In the genomic region with DNA sequence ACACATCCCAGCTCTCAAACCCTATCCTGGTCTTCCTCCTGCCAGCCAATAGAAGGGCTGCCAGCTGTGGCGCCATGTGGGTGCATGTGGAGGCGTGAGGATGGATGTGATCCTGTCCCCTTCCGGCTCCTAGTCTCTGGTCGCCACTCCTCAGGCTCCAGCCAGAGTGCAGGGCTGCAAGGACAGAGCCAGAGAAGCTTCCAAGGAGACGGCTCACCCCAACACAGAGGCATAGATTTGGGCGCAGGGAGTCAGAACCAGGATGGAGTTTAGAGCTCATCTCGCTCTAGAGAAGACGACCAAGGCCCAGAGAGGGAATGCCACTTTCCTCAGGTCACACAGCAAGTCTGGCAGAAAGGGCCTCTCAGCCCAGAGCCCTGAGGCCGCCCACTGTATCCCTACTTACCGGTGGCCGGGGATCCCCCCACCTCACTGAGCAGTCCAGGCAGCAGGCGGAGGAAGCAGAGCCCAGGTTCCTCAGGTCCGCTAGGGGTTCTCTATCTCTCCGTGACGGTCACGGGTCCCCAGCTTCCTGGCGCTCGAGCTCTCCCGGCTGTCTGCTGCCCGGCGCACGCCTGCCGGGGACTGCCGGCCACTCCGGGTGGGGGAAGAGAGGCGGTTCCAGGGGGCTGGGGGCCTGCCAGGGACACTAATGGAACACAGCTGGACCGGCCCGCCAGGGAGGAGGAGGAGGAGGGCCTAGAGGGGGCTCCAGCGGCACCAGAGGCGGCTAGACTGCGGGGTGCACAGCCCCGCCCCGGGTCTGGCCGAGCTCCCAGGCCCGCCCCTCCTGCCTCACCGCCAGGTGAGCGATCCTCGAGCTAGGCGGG, we compare ENCODE assay signal across 8 cellular contexts. TPM values are rescaled to one million over a fixed set of nuclear protein-coding genes. Genes with fewer than 3 reads are reported as not detected.
A peak's percentile ranks its signal among the peaks of the same experiment; 100 is the strongest.
DNase-seq lines count a peak whose midpoint lies in the region; ATAC-seq and TF ChIP-seq lines count a peak whose summit lies in the region.

A gene (minus strand): TSS at position 587 of the 830 bp plus-strand sequence. CDS start 1,824 bp downstream, outside the sequence.

- H3K36me3 ChIP-seq in ACC112 (ENCODE audit: insufficient read depth, low read length) (no peaks in the 10 kb centered on the region), HUES6 (ENCODE audit: control insufficient read depth, insufficient read depth, low read length) (no peaks in the 10 kb centered on the region), left lung (no peaks in the 10 kb centered on the region)

- peak; percentile 56 for ATAC-seq in left lung
- no peak for ATAC-seq in HG02938 (IDR thresholded peaks at IDR 0.05; ENCODE audit: unreplicated experiment)
- no peak for ATAC-seq in HG02678 (IDR thresholded peaks at IDR 0.05; ENCODE audit: unreplicated experiment)

- TF ChIP-seq CTCF in left lung (IDR thresholded peaks at IDR 0.05): no peak

- intact Hi-C loops in left lung (cut with DNase I): no loop called here

- H3K4me3 ChIP-seq in ACC112 (ENCODE audit: low read depth, low read length): peak within 1 kb of the TSS; percentile 80
- peak within 1 kb of the TSS; percentile 55 for H3K4me3 ChIP-seq in HUES6 (ENCODE audit: low read depth, low read length)
- peak within 1 kb of the TSS; percentile 31 to 34 for H3K4me3 ChIP-seq in left lung

- H3K27ac ChIP-seq in ACC112 (ENCODE audit: low read depth, low read length) (peak within 1 kb of the TSS; percentile 89), HUES6 (ENCODE audit: low read depth, low read length) (no peak within 1 kb of the TSS), left lung (peak within 1 kb of the TSS; percentile 58 to 84)

- peak; percentile 74 for DNase-seq in dedifferentiated amniotic fluid mesenchymal stem cell (ENCODE audit: extremely low spot score)
- DNase-seq in left lung: peak in 1 of 2 donors; percentile 73
- DNase-seq in superior temporal gyrus (ENCODE audit: extremely low spot score): peak; percentile 42
- no peak for DNase-seq in SHP77 (lab: John Stamatoyannopoulos, UW)

- H3K4me1 ChIP-seq in ACC112 (ENCODE audit: control insufficient read depth, insufficient read depth, low read length, unreplicated experiment) (peaks cover 71% of the 10 kb centered on the region), HUES6 (ENCODE audit: control insufficient read depth, insufficient read depth, low read length) (peaks cover 41% of the 10 kb centered on the region), left lung (peaks cover 13 to 17% of the 10 kb centered on the region in 2 donors)

- peaks cover 39% of the 10 kb centered on the region for H3K79me2 ChIP-seq in ACC112 (ENCODE audit: control insufficient read depth, insufficient read depth, low read length, unreplicated experiment)

- H2AFZ ChIP-seq in ACC112 (ENCODE audit: low read length, unreplicated experiment): peak within 1 kb of the TSS; percentile 83

- H3K9me3 ChIP-seq in HUES6 (ENCODE audit: control insufficient read depth, insufficient read depth, low read depth, low read length): no peaks in the 10 kb centered on the region
- H3K9me3 ChIP-seq in left lung: no peaks in the 10 kb centered on the region

- no peaks in the 10 kb centered on the region for H3K27me3 ChIP-seq in ACC112 (ENCODE audit: insufficient read depth, low read length)
- H3K27me3 ChIP-seq in HUES6 (ENCODE audit: control insufficient read depth, insufficient read depth, low read length): no peaks in the 10 kb centered on the region
- peaks cover 17 to 50% of the 10 kb centered on the region in 2 donors for H3K27me3 ChIP-seq in left lung

- peak within 1 kb of the TSS; percentile 53 for H3K9ac ChIP-seq in HUES6 (ENCODE audit: low read length)

RNA-seq across cellular contexts. Expression of the gene that starts here (rescaled TPM):
- total RNA-seq in left lung: 100 to 1,000 TPM in 1 of 2 donors, 10 to 100 TPM in 1; 64.8 to 116 TPM

Comparison
In these comparisons a context has a peak if more than half of its experiments do, and no peak if none do; other contexts are left out.
1. DNase-seq: peak in dedifferentiated amniotic fluid mesenchymal stem cell (single experiment) and superior temporal gyrus (single experiment); none in SHP77 (0 of 2).
2. Peak in every context shown above with its lines, with median percentiles within 50 percentile points of each other: H3K4me3 ChIP-seq.